8 cellular contexts compared by ENCODE assay signal in genomic region chr21:45288441-45288841, GRCh38. TPM values are rescaled to one million over a fixed set of nuclear protein-coding genes. Genes with fewer than 3 reads are reported as not detected.
DNase-seq lines count a peak whose midpoint lies in the region; ATAC-seq and TF ChIP-seq lines count a peak whose summit lies in the region.

No MANE protein-coding gene starts in this region.

- no peak overlapping the region for H3K4me3 ChIP-seq in CD4-positive, CD25-positive, alpha-beta regulatory T cell (ENCODE audit: low read depth, low read length)
- H3K4me3 ChIP-seq in HUES6 (ENCODE audit: low read depth, low read length) (peak overlapping the region; percentile 75), coronary artery (peak overlapping the region; percentile 87)

- peak overlapping the region in 1 of 3 donors; percentile 86 for H3K27ac Mint-ChIP-seq in CD4-positive, CD25-positive, alpha-beta regulatory T cell
- H3K27ac Mint-ChIP-seq in nephron: no peak overlapping the region

- H3K27me3 Mint-ChIP-seq in CD4-positive, CD25-positive, alpha-beta regulatory T cell: no peaks in the 10 kb centered on the region
- no peaks in the 10 kb centered on the region for H3K27me3 Mint-ChIP-seq in nephron (ENCODE audit: low read depth)

- H3K27me3 ChIP-seq in CD4-positive, CD25-positive, alpha-beta regulatory T cell (ENCODE audit: control insufficient read depth, insufficient read depth, low read length): no peaks in the 10 kb centered on the region
- H3K27me3 ChIP-seq in HUES6 (ENCODE audit: control insufficient read depth, insufficient read depth, low read length): no peaks in the 10 kb centered on the region

- peak overlapping the region; percentile 86 for H3K27ac ChIP-seq in CD4-positive, CD25-positive, alpha-beta regulatory T cell (ENCODE audit: insufficient read depth, low read length, poor library complexity, severe bottlenecking)
- no peak overlapping the region for H3K27ac ChIP-seq in HUES6 (ENCODE audit: low read depth, low read length)
- peak overlapping the region; percentile 82 to 93 for H3K27ac ChIP-seq in coronary artery

- H3K4me1 Mint-ChIP-seq in CD4-positive, CD25-positive, alpha-beta regulatory T cell: peaks cover 16 to 48% (median 25%) of the 10 kb centered on the region in 4 donors
- peaks cover 40% of the 10 kb centered on the region for H3K4me1 Mint-ChIP-seq in nephron

- DNase-seq in CD4-positive, CD25-positive, alpha-beta regulatory T cell: no peak
- DNase-seq in coronary artery (ENCODE audit: low spot score) (peak; percentile 77), GM19238 (ENCODE audit: insufficient read length, low spot score) (no peak), NCI-H1105 (lab: John Stamatoyannopoulos, UW) (no peak), GF-D8 (lab: John Stamatoyannopoulos, UW) (no peak), KBM-7 (no peak)

- no peak for ATAC-seq in CD4-positive, CD25-positive, alpha-beta regulatory T cell (ENCODE audit: low read depth in 2 of 2)

- H3K9me3 ChIP-seq in CD4-positive, CD25-positive, alpha-beta regulatory T cell (ENCODE audit: control insufficient read depth in 2 of 2, low read length in 2 of 2): no peaks in the 10 kb centered on the region
- no peaks in the 10 kb centered on the region for H3K9me3 ChIP-seq in HUES6 (ENCODE audit: control insufficient read depth, insufficient read depth, low read depth, low read length)

- TF ChIP-seq CTCF in coronary artery (IDR thresholded peaks at IDR 0.05) (no peak), nephron (IDR thresholded peaks at IDR 0.05; ENCODE audit: unreplicated experiment in 3 of 3) (no peak)

- H3K9ac ChIP-seq in HUES6 (ENCODE audit: low read length): peak overlapping the region; percentile 62

- peaks cover 29% of the 10 kb centered on the region for H3K4me1 ChIP-seq in CD4-positive, CD25-positive, alpha-beta regulatory T cell (ENCODE audit: control insufficient read depth, insufficient read depth, low read length, poor library complexity, severe bottlenecking)
- peaks cover 20% of the 10 kb centered on the region for H3K4me1 ChIP-seq in HUES6 (ENCODE audit: control insufficient read depth, insufficient read depth, low read length)

- H3K36me3 Mint-ChIP-seq in CD4-positive, CD25-positive, alpha-beta regulatory T cell: peaks cover 10% of the 10 kb centered on the region
- H3K36me3 Mint-ChIP-seq in nephron (ENCODE audit: low read depth): peaks cover 19% of the 10 kb centered on the region

- H3K36me3 ChIP-seq in CD4-positive, CD25-positive, alpha-beta regulatory T cell (ENCODE audit: control insufficient read depth, insufficient read depth, low read length): peaks cover 21% of the 10 kb centered on the region
- H3K36me3 ChIP-seq in HUES6 (ENCODE audit: control insufficient read depth, insufficient read depth, low read length): peaks cover 30% of the 10 kb centered on the region

- H3K4me3 Mint-ChIP-seq in CD4-positive, CD25-positive, alpha-beta regulatory T cell: peak overlapping the region; percentile 52 to 94 (median 76)
- H3K4me3 Mint-ChIP-seq in nephron: peak overlapping the region; percentile 85 to 90 (median 86)

- in situ Hi-C loops in KBM-7 (cut with MboI; ENCODE audit: low pct_unique_long_range_greater_than_20kb, low sequenced_read_pairs): no loop called here

- H3K9me3 Mint-ChIP-seq in CD4-positive, CD25-positive, alpha-beta regulatory T cell: no peaks in the 10 kb centered on the region
- no peaks in the 10 kb centered on the region for H3K9me3 Mint-ChIP-seq in nephron

RNA-seq across cellular contexts. Expression of gene POFUT2, which starts 0.7 kb away (rescaled TPM):
- total RNA-seq in CD4-positive, CD25-positive, alpha-beta regulatory T cell: 55.6 TPM
- 1 to 10 TPM; 2.6 to 4.7 (median 3.2) TPM for polyA plus RNA-seq in CD4-positive, CD25-positive, alpha-beta regulatory T cell
